ENCODE assay signal across 1 cellular context in genomic region chr1:100927276-100927675, GRCh38.
TF ChIP-seq lines count a peak whose summit lies in the region.

No MANE protein-coding gene starts in this region.

TF ChIP-seq in K562, 482 proteins besides CTCF, POLR2A, EP300 and RAD21 (continued from another document):
- TF ChIP-seq, protein P1, sequence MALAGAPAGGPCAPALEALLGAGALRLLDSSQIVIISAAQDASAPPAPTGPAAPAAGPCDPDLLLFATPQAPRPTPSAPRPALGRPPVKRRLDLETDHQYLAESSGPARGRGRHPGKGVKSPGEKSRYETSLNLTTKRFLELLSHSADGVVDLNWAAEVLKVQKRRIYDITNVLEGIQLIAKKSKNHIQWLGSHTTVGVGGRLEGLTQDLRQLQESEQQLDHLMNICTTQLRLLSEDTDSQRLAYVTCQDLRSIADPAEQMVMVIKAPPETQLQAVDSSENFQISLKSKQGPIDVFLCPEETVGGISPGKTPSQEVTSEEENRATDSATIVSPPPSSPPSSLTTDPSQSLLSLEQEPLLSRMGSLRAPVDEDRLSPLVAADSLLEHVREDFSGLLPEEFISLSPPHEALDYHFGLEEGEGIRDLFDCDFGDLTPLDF (CRISPR knock-in tag; IDR thresholded peaks at IDR 0.05), result no peak
- TF ChIP-seq, protein P2, sequence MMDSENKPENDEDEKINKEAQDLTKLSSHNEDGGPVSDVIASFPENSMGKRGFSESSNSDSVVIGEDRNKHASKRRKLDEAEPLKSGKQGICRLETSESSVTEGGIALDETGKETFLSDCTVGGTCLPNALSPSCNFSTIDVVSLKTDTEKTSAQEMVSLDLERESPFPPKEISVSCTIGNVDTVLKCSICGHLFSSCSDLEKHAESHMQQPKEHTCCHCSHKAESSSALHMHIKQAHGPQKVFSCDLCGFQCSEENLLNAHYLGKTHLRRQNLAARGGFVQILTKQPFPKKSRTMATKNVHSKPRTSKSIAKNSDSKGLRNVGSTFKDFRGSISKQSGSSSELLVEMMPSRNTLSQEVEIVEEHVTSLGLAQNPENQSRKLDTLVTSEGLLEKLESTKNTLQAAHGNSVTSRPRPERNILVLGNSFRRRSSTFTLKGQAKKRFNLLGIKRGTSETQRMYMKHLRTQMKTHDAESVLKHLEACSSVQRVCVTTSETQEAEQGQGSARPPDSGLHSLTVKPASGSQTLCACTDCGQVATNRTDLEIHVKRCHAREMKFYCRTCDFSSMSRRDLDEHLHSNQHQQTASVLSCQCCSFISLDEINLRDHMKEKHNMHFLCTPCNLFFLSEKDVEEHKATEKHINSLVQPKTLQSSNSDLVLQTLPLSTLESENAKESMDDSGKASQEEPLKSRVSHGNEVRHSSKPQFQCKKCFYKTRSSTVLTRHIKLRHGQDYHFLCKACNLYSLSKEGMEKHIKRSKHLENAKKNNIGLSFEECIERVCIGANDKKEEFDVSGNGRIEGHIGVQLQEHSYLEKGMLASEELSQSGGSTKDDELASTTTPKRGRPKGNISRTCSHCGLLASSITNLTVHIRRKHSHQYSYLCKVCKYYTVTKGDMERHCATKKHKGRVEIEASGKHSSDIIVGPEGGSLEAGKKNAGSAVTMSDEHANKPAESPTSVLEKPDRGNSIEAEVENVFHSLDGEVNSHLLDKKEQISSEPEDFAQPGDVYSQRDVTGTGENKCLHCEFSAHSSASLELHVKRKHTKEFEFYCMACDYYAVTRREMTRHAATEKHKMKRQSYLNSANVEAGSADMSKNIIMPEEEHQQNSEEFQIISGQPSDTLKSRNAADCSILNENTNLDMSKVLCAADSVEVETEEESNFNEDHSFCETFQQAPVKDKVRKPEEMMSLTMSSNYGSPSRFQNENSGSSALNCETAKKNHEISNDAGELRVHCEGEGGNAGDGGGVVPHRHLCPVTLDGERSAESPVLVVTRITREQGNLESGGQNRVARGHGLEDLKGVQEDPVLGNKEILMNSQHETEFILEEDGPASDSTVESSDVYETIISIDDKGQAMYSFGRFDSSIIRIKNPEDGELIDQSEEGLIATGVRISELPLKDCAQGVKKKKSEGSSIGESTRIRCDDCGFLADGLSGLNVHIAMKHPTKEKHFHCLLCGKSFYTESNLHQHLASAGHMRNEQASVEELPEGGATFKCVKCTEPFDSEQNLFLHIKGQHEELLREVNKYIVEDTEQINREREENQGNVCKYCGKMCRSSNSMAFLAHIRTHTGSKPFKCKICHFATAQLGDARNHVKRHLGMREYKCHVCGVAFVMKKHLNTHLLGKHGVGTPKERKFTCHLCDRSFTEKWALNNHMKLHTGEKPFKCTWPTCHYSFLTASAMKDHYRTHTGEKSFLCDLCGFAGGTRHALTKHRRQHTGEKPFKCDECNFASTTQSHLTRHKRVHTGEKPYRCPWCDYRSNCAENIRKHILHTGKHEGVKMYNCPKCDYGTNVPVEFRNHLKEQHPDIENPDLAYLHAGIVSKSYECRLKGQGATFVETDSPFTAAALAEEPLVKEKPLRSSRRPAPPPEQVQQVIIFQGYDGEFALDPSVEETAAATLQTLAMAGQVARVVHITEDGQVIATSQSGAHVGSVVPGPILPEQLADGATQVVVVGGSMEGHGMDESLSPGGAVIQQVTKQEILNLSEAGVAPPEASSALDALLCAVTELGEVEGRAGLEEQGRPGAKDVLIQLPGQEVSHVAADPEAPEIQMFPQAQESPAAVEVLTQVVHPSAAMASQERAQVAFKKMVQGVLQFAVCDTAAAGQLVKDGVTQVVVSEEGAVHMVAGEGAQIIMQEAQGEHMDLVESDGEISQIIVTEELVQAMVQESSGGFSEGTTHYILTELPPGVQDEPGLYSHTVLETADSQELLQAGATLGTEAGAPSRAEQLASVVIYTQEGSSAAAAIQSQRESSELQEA (IDR thresholded peaks at IDR 0.05; ENCODE audit: low read depth), result no peak
- no peak for TF ChIP-seq ELF2 (CRISPR knock-in tag; IDR thresholded peaks at IDR 0.05)
- TF ChIP-seq BRCA1 (IDR thresholded peaks at IDR 0.05), result no peak
- no peak for TF ChIP-seq BRCA1 (CRISPR knock-in tag; IDR thresholded peaks at IDR 0.05)
- TF ChIP-seq PCBP1 (IDR thresholded peaks at IDR 0.05; ENCODE audit: low read depth, low read length, poor library complexity, severe bottlenecking), result no peak
- no peak for TF ChIP-seq SMAD3 (CRISPR knock-in tag; conservative IDR thresholded peaks at IDR 0.05)
